ENCODE assay signal across 9 cellular contexts in the genomic region with DNA sequence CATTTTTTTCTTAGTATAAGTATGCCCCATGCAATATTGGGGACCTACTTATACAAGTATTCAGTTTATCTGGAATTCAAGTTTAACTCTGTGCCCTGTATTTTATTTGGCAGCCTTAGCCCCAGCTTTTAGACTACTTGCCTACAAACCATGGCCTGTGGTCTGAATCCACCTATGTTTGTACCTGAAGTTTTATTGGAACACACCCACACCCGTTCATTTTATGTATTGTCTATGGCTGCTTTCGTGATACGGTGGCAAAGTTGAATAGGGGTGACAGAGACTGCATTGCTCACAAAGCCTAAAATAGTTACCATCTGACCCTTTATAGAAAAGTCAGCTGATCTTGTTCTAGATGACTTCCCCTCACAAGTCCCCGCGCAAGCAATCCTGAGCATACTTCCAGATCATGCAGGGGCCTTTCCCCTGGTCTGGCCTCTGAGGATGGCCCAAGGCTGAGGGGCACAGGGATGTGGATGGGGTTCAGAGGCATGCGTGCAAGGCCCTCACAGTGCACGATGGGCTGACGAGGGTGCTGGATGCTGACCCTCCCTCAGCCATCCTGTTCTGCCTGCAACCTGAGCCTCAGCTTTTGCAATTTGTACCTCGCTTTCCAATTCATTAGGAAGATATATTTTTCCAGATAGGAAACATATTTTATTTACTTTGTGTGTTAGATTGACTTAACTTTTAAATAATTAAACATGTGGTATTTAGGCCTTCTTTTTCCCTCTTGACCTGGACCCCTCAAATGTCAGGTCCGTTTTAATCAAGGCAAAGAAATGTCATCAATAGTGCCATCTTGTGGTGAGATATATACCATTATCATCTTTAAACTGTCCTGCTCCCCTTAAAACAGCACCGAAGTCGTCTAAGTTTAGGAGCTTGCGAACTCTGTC.
A peak's percentile ranks its signal among the peaks of the same experiment; 100 is the strongest.
DNase-seq lines count a peak whose midpoint lies in the region; ATAC-seq and TF ChIP-seq lines count a peak whose summit lies in the region.
"Had no signal": no experiment of that assay in that cellular context is flagged by ENCODE, and none has a peak within 500 bp of the region (broad histone marks: within the 10 kb centered on the region; RNA-seq: fewer than 3 reads in every experiment).

No MANE protein-coding gene starts in this region.

- CTCF ChIA-PET in activated CD4-positive, alpha-beta memory T cell treated with anti-CD3 and anti-CD28 coated beads for 36 hours (lab: Charles Lee): interaction anchor here (0.6 to 5.1 kb wide), 42 partner anchors 9 to 801 kb away, joined by 3 to 63 read pairs (median 5); a partner anchor contains a TSS

- ATAC-seq in Right ventricle myocardium superior (ENCODE audit: poor library complexity) (peak; percentile 69), HG03097 (IDR thresholded peaks at IDR 0.05; ENCODE audit: low FRiP score, unreplicated experiment) (peak; percentile 38), lower lobe of right lung (peak in 1 of 2 donors; percentile 67)

- H3K36me3 ChIP-seq in right atrium auricular region (no peaks in the 10 kb centered on the region), lower lobe of right lung (no peaks in the 10 kb centered on the region)

- H3K27me3 ChIP-seq in right atrium auricular region (no peaks in the 10 kb centered on the region), lower lobe of right lung (ENCODE audit: low read depth) (no peaks in the 10 kb centered on the region)

- H3K9me3 Mint-ChIP-seq in activated CD4-positive, alpha-beta memory T cell treated with anti-CD3 and anti-CD28 coated beads for 36 hours: no peaks in the 10 kb centered on the region
- H3K9me3 Mint-ChIP-seq: stimulated activated naive CD8-positive, alpha-beta T cell treated with anti-CD3 and anti-CD28 coated beads, Interleukin-15, Interleukin-2, amounts not matched to agents 100 ng/mL and 50 ng/mL, for 24 hours had no signal

- H3K9me3 ChIP-seq in right atrium auricular region (no peaks in the 10 kb centered on the region), lower lobe of right lung (no peaks in the 10 kb centered on the region)

- TF ChIP-seq CTCF in right atrium auricular region (IDR thresholded peaks at IDR 0.05): peak in 1 of 2 donors; percentile 65
- peak; percentile 40 for TF ChIP-seq CTCF in lower lobe of right lung (IDR thresholded peaks at IDR 0.05)

- peaks cover 1% of the 10 kb centered on the region for H3K27me3 Mint-ChIP-seq in activated CD4-positive, alpha-beta memory T cell treated with anti-CD3 and anti-CD28 coated beads for 36 hours
- H3K27me3 Mint-ChIP-seq: stimulated activated naive CD8-positive, alpha-beta T cell treated with anti-CD3 and anti-CD28 coated beads, Interleukin-15, Interleukin-2, amounts not matched to agents 100 ng/mL and 50 ng/mL, for 24 hours had no signal

- POLR2A ChIA-PET in activated CD4-positive, alpha-beta memory T cell treated with anti-CD3 and anti-CD28 coated beads for 36 hours (lab: Charles Lee): no interaction called here

- intact Hi-C loops in Right ventricle myocardium superior (cut with DNase I) (loop anchor here (10.0 kb wide), 2 partner anchors 544 to 794 kb away; a partner anchor contains a TSS), lower lobe of right lung (cut with DNase I) (no loop called here)
- intact Hi-C loops in activated CD4-positive, alpha-beta memory T cell treated with anti-CD3 and anti-CD28 coated beads for 36 hours (cut with micrococcal nuclease): loop anchor here (1.0 to 2.0 kb wide), 4 partner anchors 9 to 794 kb away; a partner anchor contains a TSS

- H3K36me3 Mint-ChIP-seq in activated CD4-positive, alpha-beta memory T cell treated with anti-CD3 and anti-CD28 coated beads for 36 hours: no peaks in the 10 kb centered on the region

- H3K4me3 ChIP-seq in right atrium auricular region (no peak overlapping the region), lower lobe of right lung (no peak overlapping the region)

- H3K4me1 Mint-ChIP-seq in activated CD4-positive, alpha-beta memory T cell treated with anti-CD3 and anti-CD28 coated beads for 36 hours (ENCODE audit: low read depth): peaks cover 16% of the 10 kb centered on the region

- no peak for DNase-seq in Right ventricle myocardium superior
- no peak for DNase-seq in right atrium auricular region (ENCODE audit: low spot score)
- DNase-seq in NCI-H82 (lab: John Stamatoyannopoulos, UW): peak; percentile 66
- DNase-seq in cerebellum (ENCODE audit: low spot score): peak; percentile 65
- no peak for DNase-seq in lower lobe of right lung
- no peak for DNase-seq in activated CD4-positive, alpha-beta memory T cell treated with anti-CD3 and anti-CD28 coated beads for 36 hours
- DNase-seq in stimulated activated CD4-positive, alpha-beta T cell treated with anti-CD3 and anti-CD28 coated beads, Interleukin-15, amount 100 ng/mL, for 24 hours: no peak

- H3K4me1 ChIP-seq in right atrium auricular region: no peaks in the 10 kb centered on the region
- no peaks in the 10 kb centered on the region for H3K4me1 ChIP-seq in lower lobe of right lung

- H3K27ac Mint-ChIP-seq in activated CD4-positive, alpha-beta memory T cell treated with anti-CD3 and anti-CD28 coated beads for 36 hours: no peak overlapping the region
- H3K27ac Mint-ChIP-seq: stimulated activated naive CD8-positive, alpha-beta T cell treated with anti-CD3 and anti-CD28 coated beads, Interleukin-15, Interleukin-2, amounts not matched to agents 100 ng/mL and 50 ng/mL, for 24 hours had no signal

- no peak overlapping the region for H3K27ac ChIP-seq in right atrium auricular region
- H3K27ac ChIP-seq in lower lobe of right lung: no peak overlapping the region

- no peak overlapping the region for H3K4me3 Mint-ChIP-seq in activated CD4-positive, alpha-beta memory T cell treated with anti-CD3 and anti-CD28 coated beads for 36 hours
- H3K4me3 Mint-ChIP-seq: stimulated activated naive CD8-positive, alpha-beta T cell treated with anti-CD3 and anti-CD28 coated beads, Interleukin-15, Interleukin-2, amounts not matched to agents 100 ng/mL and 50 ng/mL, for 24 hours had no signal

Comparison
In these comparisons a context has a peak if more than half of its experiments do, and no peak if none do; other contexts are left out.
1. DNase-seq: peak in NCI-H82 (single experiment) and cerebellum (single experiment); none in Right ventricle myocardium superior (single experiment), right atrium auricular region (single experiment), lower lobe of right lung (single experiment), activated CD4-positive, alpha-beta memory T cell treated with anti-CD3 and anti-CD28 coated beads for 36 hours (single experiment) and stimulated activated CD4-positive, alpha-beta T cell treated with anti-CD3 and anti-CD28 coated beads, Interleukin-15, amount 100 ng/mL, for 24 hours (single experiment).